In the genomic region with DNA sequence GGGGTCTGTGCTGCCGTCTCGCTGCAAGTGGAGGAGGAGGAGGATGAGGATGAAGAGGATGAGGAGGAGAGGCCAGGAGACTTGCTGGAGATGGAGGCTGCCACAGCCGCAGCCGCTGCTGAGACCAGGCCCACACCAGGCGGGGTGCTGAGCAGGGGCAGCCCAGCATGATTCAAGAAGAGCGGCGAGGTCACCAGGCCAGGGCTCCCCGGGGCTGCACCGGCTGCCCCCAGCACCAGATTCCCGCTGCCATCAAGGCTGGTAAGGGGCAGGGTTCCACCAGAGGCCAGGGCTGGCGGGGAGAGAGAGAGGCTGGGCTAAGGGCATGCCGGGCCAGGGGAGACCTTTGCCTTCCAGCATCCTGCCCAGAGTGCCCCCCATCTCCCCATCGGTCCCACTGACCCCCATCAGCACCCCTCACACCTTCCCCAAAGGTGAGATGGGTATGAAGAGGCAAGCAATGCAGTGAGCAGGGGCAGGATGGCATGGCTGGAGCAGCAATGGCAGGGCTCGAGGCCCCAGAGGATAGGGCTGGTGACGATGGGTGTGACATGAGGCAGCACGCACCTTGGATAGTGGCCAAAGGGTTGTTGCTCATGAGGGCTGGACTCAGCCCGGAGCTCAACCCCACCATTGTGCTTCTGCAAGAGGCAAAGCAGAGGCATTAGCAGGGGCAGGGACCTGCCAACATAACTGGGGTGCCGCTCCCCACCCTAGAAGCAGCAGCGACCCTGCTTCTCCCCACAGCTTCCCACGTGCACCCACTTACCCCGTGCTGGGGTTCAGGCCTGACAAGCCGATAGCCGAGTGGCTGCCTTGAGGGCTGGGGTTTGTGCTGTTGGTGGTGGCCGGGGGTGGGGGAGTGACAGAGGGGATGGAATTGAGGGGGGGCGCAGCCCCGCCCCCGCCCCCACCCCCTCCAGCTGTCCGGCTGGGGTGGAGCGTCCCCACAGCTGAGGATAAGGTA, we compare ENCODE assay signal across 2 cellular contexts.
TF ChIP-seq lines count a peak whose summit lies in the region.

No MANE protein-coding gene starts in this region.

TF ChIP-seq in HEK293, 187 proteins besides CTCF, POLR2A, EP300 and RAD21:
- 0 out of 2 replicates have a peak, but pooled peaks have one; percentile 41 for TF ChIP-seq KLF9 (tag by site-specific recombination; IDR thresholded peaks at IDR 0.05; ENCODE audit: low read depth)
- no peak for TF ChIP-seq ZNF16 (tag by site-specific recombination; IDR thresholded peaks at IDR 0.05; ENCODE audit: low read depth)
- 0 out of 2 replicates have a peak, but pooled peaks have one; percentile 46 for TF ChIP-seq YY2 (tag by site-specific recombination; IDR thresholded peaks at IDR 0.05)
- peak; percentile 74 for TF ChIP-seq ZBTB17 (tag by site-specific recombination; IDR thresholded peaks at IDR 0.05)
- TF ChIP-seq ZNF473 (tag by site-specific recombination; IDR thresholded peaks at IDR 0.05) = no peak
- TF ChIP-seq ZNF830 (tag by site-specific recombination; IDR thresholded peaks at IDR 0.05; ENCODE audit: low read depth) = no peak
- TF ChIP-seq ZFHX2 (tag by site-specific recombination; conservative IDR thresholded peaks at IDR 0.05) = 0 out of 2 replicates have a peak, but pooled peaks have one; percentile 21
- TF ChIP-seq, protein P1, sequence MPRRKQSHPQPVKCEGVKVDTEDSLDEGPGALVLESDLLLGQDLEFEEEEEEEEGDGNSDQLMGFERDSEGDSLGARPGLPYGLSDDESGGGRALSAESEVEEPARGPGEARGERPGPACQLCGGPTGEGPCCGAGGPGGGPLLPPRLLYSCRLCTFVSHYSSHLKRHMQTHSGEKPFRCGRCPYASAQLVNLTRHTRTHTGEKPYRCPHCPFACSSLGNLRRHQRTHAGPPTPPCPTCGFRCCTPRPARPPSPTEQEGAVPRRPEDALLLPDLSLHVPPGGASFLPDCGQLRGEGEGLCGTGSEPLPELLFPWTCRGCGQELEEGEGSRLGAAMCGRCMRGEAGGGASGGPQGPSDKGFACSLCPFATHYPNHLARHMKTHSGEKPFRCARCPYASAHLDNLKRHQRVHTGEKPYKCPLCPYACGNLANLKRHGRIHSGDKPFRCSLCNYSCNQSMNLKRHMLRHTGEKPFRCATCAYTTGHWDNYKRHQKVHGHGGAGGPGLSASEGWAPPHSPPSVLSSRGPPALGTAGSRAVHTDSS (tag by site-specific recombination; IDR thresholded peaks at IDR 0.05) = peak; percentile 80
- peak; percentile 42; the same call in 1 of the 2 replicates for TF ChIP-seq PATZ1 (tag by site-specific recombination; IDR thresholded peaks at IDR 0.05)
- peak; percentile 39; the same call in 1 of the 2 replicates for TF ChIP-seq KLF1 (tag by site-specific recombination; IDR thresholded peaks at IDR 0.05)
- TF ChIP-seq ZBTB48 (tag by site-specific recombination; IDR thresholded peaks at IDR 0.05) = peak; percentile 45; the same call in 1 of the 2 replicates
- 0 out of 2 replicates have a peak, but pooled peaks have one; percentile 15 for TF ChIP-seq ZNF10 (tag by site-specific recombination; IDR thresholded peaks at IDR 0.05)
- TF ChIP-seq SCRT2 (tag by site-specific recombination; IDR thresholded peaks at IDR 0.05) = peak; percentile 45; the same call in 1 of the 2 replicates

TF ChIP-seq in GM12878, 131 proteins besides CTCF, POLR2A, EP300 and RAD21:
- TF ChIP-seq MEF2A (IDR thresholded peaks at IDR 0.05; ENCODE audit: insufficient read depth, low read depth, low read length) (no peak), POLR2AphosphoS2 (IDR thresholded peaks at IDR 0.05; ENCODE audit: low read depth, low read length) (no peak), TARDBP (IDR thresholded peaks at IDR 0.05; ENCODE audit: borderline replicate concordance) (no peak), TBL1XR1 (IDR thresholded peaks at IDR 0.05; ENCODE audit: low read depth, low read length) (no peak), BHLHE40 (IDR thresholded peaks at IDR 0.05; ENCODE audit: borderline replicate concordance in 1 of 2, low read depth in 2 of 2, low read length in 1 of 2) (no peak), NR2C1 (IDR thresholded peaks at IDR 0.05) (no peak), KDM1A (IDR thresholded peaks at IDR 0.05; ENCODE audit: borderline replicate concordance) (no peak), RELA (IDR thresholded peaks at IDR 0.05; ENCODE audit: borderline replicate concordance, partially characterized antibody) (no peak), ZSCAN29 (IDR thresholded peaks at IDR 0.05) (no peak)
- TF ChIP-seq, protein P2, sequence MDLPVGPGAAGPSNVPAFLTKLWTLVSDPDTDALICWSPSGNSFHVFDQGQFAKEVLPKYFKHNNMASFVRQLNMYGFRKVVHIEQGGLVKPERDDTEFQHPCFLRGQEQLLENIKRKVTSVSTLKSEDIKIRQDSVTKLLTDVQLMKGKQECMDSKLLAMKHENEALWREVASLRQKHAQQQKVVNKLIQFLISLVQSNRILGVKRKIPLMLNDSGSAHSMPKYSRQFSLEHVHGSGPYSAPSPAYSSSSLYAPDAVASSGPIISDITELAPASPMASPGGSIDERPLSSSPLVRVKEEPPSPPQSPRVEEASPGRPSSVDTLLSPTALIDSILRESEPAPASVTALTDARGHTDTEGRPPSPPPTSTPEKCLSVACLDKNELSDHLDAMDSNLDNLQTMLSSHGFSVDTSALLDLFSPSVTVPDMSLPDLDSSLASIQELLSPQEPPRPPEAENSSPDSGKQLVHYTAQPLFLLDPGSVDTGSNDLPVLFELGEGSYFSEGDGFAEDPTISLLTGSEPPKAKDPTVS (IDR thresholded peaks at IDR 0.05; ENCODE audit: low read depth, low read length) = no peak
